1 cellular context compared by ENCODE assay signal in genomic region chr4:139493176-139493575, GRCh38.
TF ChIP-seq lines count a peak whose summit lies in the region.

No MANE protein-coding gene starts in this region.

TF ChIP-seq in SK-N-SH, 30 proteins besides CTCF, POLR2A, EP300 and RAD21:
- TF ChIP-seq, protein P1, sequence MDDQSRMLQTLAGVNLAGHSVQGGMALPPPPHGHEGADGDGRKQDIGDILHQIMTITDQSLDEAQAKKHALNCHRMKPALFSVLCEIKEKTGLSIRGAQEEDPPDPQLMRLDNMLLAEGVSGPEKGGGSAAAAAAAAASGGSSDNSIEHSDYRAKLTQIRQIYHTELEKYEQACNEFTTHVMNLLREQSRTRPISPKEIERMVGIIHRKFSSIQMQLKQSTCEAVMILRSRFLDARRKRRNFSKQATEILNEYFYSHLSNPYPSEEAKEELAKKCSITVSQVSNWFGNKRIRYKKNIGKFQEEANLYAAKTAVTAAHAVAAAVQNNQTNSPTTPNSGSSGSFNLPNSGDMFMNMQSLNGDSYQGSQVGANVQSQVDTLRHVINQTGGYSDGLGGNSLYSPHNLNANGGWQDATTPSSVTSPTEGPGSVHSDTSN (IDR thresholded peaks at IDR 0.05) = no peak
- TF ChIP-seq RCOR1 (IDR thresholded peaks at IDR 0.05; ENCODE audit: low read length) = no peak
- TF ChIP-seq TCF12 (IDR thresholded peaks at IDR 0.05) = no peak
- TF ChIP-seq, protein P2, sequence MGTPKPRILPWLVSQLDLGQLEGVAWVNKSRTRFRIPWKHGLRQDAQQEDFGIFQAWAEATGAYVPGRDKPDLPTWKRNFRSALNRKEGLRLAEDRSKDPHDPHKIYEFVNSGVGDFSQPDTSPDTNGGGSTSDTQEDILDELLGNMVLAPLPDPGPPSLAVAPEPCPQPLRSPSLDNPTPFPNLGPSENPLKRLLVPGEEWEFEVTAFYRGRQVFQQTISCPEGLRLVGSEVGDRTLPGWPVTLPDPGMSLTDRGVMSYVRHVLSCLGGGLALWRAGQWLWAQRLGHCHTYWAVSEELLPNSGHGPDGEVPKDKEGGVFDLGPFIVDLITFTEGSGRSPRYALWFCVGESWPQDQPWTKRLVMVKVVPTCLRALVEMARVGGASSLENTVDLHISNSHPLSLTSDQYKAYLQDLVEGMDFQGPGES (IDR thresholded peaks at IDR 0.05; ENCODE audit: low read depth, low read length) = no peak
- no peak for TF ChIP-seq RFX5 (IDR thresholded peaks at IDR 0.05; ENCODE audit: low read length)
- TF ChIP-seq, protein P3, sequence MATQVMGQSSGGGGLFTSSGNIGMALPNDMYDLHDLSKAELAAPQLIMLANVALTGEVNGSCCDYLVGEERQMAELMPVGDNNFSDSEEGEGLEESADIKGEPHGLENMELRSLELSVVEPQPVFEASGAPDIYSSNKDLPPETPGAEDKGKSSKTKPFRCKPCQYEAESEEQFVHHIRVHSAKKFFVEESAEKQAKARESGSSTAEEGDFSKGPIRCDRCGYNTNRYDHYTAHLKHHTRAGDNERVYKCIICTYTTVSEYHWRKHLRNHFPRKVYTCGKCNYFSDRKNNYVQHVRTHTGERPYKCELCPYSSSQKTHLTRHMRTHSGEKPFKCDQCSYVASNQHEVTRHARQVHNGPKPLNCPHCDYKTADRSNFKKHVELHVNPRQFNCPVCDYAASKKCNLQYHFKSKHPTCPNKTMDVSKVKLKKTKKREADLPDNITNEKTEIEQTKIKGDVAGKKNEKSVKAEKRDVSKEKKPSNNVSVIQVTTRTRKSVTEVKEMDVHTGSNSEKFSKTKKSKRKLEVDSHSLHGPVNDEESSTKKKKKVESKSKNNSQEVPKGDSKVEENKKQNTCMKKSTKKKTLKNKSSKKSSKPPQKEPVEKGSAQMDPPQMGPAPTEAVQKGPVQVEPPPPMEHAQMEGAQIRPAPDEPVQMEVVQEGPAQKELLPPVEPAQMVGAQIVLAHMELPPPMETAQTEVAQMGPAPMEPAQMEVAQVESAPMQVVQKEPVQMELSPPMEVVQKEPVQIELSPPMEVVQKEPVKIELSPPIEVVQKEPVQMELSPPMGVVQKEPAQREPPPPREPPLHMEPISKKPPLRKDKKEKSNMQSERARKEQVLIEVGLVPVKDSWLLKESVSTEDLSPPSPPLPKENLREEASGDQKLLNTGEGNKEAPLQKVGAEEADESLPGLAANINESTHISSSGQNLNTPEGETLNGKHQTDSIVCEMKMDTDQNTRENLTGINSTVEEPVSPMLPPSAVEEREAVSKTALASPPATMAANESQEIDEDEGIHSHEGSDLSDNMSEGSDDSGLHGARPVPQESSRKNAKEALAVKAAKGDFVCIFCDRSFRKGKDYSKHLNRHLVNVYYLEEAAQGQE (IDR thresholded peaks at IDR 0.05; ENCODE audit: low read depth, low read length) = no peak
- TF ChIP-seq, protein P4, sequence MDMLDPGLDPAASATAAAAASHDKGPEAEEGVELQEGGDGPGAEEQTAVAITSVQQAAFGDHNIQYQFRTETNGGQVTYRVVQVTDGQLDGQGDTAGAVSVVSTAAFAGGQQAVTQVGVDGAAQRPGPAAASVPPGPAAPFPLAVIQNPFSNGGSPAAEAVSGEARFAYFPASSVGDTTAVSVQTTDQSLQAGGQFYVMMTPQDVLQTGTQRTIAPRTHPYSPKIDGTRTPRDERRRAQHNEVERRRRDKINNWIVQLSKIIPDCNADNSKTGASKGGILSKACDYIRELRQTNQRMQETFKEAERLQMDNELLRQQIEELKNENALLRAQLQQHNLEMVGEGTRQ (IDR thresholded peaks at IDR 0.05; ENCODE audit: borderline replicate concordance, low read depth, low read length) = no peak
- TF ChIP-seq, protein P5, sequence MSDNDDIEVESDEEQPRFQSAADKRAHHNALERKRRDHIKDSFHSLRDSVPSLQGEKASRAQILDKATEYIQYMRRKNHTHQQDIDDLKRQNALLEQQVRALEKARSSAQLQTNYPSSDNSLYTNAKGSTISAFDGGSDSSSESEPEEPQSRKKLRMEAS (IDR thresholded peaks at IDR 0.05; ENCODE audit: low read depth) = no peak
- TF ChIP-seq TEAD4 (IDR thresholded peaks at IDR 0.05; ENCODE audit: borderline replicate concordance, insufficient read depth) = no peak
- TF ChIP-seq SIN3A (IDR thresholded peaks at IDR 0.05; ENCODE audit: borderline replicate concordance, low read depth, low read length) = no peak
- TF ChIP-seq MXI1 (IDR thresholded peaks at IDR 0.05; ENCODE audit: low read depth, low read length) = no peak
- no peak for TF ChIP-seq FOXJ3 (CRISPR knock-in tag; IDR thresholded peaks at IDR 0.05)
- no peak for TF ChIP-seq FOSL2 (IDR thresholded peaks at IDR 0.05; ENCODE audit: borderline replicate concordance, low read depth)
- no peak for TF ChIP-seq ELF1 (IDR thresholded peaks at IDR 0.05)
- TF ChIP-seq ZBTB33 (IDR thresholded peaks at IDR 0.05; ENCODE audit: borderline replicate concordance, low read depth) = no peak
- no peak for TF ChIP-seq TAF1 (IDR thresholded peaks at IDR 0.05; ENCODE audit: borderline replicate concordance, low read depth, low read length)
- TF ChIP-seq NFIC (IDR thresholded peaks at IDR 0.05; ENCODE audit: borderline replicate concordance) = no peak
- no peak for TF ChIP-seq RXRA (IDR thresholded peaks at IDR 0.05; ENCODE audit: borderline replicate concordance, low read depth)
- TF ChIP-seq FOXM1 (IDR thresholded peaks at IDR 0.05; ENCODE audit: low read depth) = no peak
